ENCODE assay signal across 8 cellular contexts in genomic region chr10:45594276-45595157, GRCh38.
A peak's percentile ranks its signal among the peaks of the same experiment; 100 is the strongest.
DNase-seq lines count a peak whose midpoint lies in the region; ATAC-seq and TF ChIP-seq lines count a peak whose summit lies in the region.

No MANE protein-coding gene starts in this region.

- H3K36me3 ChIP-seq in skeletal muscle tissue (ENCODE audit: control insufficient read depth in 3 of 3, insufficient read depth in 3 of 3, low read length in 3 of 3): no peaks in the 10 kb centered on the region

- no peaks in the 10 kb centered on the region for H3K9me3 ChIP-seq in iPS-18c (ENCODE audit: control insufficient read depth, insufficient read depth, low read length)
- no peaks in the 10 kb centered on the region for H3K9me3 ChIP-seq in skeletal muscle tissue (ENCODE audit: control insufficient read depth in 3 of 3, low read length in 3 of 3)

- H3K4me3 ChIP-seq in iPS-18c (ENCODE audit: insufficient read depth, low read depth, low read length): peak overlapping the region; percentile 86
- peak overlapping the region; percentile 76 to 99 (median 87) for H3K4me3 ChIP-seq in skeletal muscle tissue (ENCODE audit: low read length in 3 of 3)

- H3K27ac ChIP-seq in 22Rv1 (peak overlapping the region; percentile 69), skeletal muscle tissue (ENCODE audit: low read depth, low read length) (no peak overlapping the region)

- peak overlapping the region; percentile 63 to 81 (median 80) for H3K9ac ChIP-seq in skeletal muscle tissue (ENCODE audit: low read depth in 1 of 3, low read length in 3 of 3)

- DNase-seq in NCI-H2029 treated with DMSO at 0.1 percent for 48 hours (lab: John Stamatoyannopoulos, UW) (peak; percentile 10), UCSD-AML1 (lab: John Stamatoyannopoulos, UW; ENCODE audit: unreplicated experiment) (peak; percentile 94), brain pericyte (ENCODE audit: low read depth, low spot score) (peak; percentile 74)

- peaks cover 3 to 14% (median 8%) of the 10 kb centered on the region in 3 donors for H3K4me1 ChIP-seq in skeletal muscle tissue (ENCODE audit: control insufficient read depth in 3 of 3, insufficient read depth in 3 of 3, low read length in 3 of 3)

- H3K27me3 ChIP-seq in skeletal muscle tissue (ENCODE audit: control insufficient read depth in 3 of 3, insufficient read depth in 3 of 3, low read length in 3 of 3): peaks cover 0 to 5% (median 0%) of the 10 kb centered on the region in 3 donors

- 0 out of 2 replicates have a peak, but pooled peaks have one; percentile 8 for TF ChIP-seq CTCF in 22Rv1 (IDR thresholded peaks at IDR 0.05)

- ATAC-seq in GM18511 (IDR thresholded peaks at IDR 0.05; ENCODE audit: unreplicated experiment) (peak; percentile 95), HG03039 (IDR thresholded peaks at IDR 0.05; ENCODE audit: unreplicated experiment) (peak; percentile 93)

Comparison
In these comparisons a context has a peak if more than half of its experiments do, and no peak if none do; other contexts are left out.
1. DNase-seq: peak in every context shown above with its lines; median percentile 94 in UCSD-AML1; 74 in brain pericyte; 10 in NCI-H2029 treated with DMSO at 0.1 percent for 48 hours.